In the genomic region with DNA sequence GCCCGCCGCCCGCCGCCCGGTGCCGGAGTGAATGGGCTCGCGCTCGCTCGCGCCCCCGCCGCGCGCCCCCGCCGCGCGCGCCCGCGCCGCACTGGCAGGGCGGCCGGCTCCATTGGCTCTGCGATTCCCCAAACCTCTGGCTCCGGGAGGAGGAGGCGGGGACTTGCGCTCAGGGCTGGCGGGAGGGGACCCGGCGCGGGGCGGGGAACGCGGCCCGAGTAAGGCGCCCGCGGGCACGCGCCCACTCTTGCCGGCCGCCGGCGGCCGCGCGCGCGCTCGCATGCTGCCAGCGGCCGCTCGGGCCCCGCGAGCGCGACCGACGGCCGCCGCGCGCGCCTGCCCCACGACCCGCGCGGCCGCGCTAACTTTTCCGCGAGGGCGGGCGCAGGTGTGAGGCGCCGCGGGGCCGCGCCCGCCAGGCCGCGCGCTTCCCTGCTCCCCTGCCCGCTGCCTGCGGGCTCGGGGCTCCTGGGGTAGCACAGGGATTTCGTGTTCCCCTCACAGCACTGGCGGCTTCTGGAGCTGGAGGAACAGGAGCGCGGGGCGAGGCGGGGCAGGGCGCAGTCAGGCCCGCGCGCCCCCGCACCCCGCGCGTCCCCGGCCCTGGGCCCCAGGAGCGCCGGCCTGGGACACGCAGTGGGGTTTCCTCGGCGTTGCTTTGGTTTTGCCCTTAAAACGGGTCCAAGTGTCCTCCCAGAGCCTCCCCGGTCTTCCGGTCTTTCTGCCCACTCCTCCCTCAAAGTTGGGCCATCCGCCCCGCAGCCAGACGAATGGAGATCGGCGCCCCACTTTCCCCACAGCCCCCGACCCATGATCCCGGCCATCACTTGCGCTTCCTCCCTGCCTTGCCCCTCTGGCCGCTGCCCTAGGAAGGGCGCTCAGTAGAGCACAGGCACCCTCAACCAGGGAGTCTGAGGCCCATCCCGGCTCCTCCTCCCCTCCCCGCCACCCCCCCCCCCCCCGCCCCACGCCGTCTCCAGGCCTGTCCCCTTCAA, we compare ENCODE assay signal across 8 cellular contexts.
A peak's percentile ranks its signal among the peaks of the same experiment; 100 is the strongest.
DNase-seq lines count a peak whose midpoint lies in the region; ATAC-seq and TF ChIP-seq lines count a peak whose summit lies in the region.

No MANE protein-coding gene starts in this region.

- no peaks in the 10 kb centered on the region for H3K27me3 ChIP-seq in upper lobe of left lung

- H3K27ac Mint-ChIP-seq in T-helper 2 cell treated with Interferon-gamma antibody and Interleukin-4, amounts not matched to agents 5 μg/mL and 100 μg/mL, for 36 hours = peak overlapping the region; percentile 82
- peak overlapping the region; percentile 67 for H3K27ac Mint-ChIP-seq in progenitor cell of endocrine pancreas

- H3K4me1 Mint-ChIP-seq in T-helper 2 cell treated with Interferon-gamma antibody and Interleukin-4, amounts not matched to agents 5 μg/mL and 100 μg/mL, for 36 hours (ENCODE audit: low read depth) = peaks cover 12% of the 10 kb centered on the region
- H3K4me1 Mint-ChIP-seq in progenitor cell of endocrine pancreas (ENCODE audit: low read depth) = peaks cover 33% of the 10 kb centered on the region

- H3K36me3 Mint-ChIP-seq in T-helper 2 cell treated with Interferon-gamma antibody and Interleukin-4, amounts not matched to agents 5 μg/mL and 100 μg/mL, for 36 hours (ENCODE audit: low read depth) = no peaks in the 10 kb centered on the region
- peaks cover 2% of the 10 kb centered on the region for H3K36me3 Mint-ChIP-seq in progenitor cell of endocrine pancreas (ENCODE audit: insufficient read depth)

- intact Hi-C loops in left ventricle myocardium superior (cut with micrococcal nuclease) = no loop called here

- no peak for TF ChIP-seq EP300 in upper lobe of left lung (IDR thresholded peaks at IDR 0.05)

- peak overlapping the region; percentile 78 for H3K4me3 Mint-ChIP-seq in T-helper 2 cell treated with Interferon-gamma antibody and Interleukin-4, amounts not matched to agents 5 μg/mL and 100 μg/mL, for 36 hours
- peak overlapping the region; percentile 78 for H3K4me3 Mint-ChIP-seq in progenitor cell of endocrine pancreas (ENCODE audit: low read depth)

- peaks cover 41 to 59% (median 49%) of the 10 kb centered on the region in 4 donors for H3K4me1 ChIP-seq in upper lobe of left lung

- H3K9me3 Mint-ChIP-seq in T-helper 2 cell treated with Interferon-gamma antibody and Interleukin-4, amounts not matched to agents 5 μg/mL and 100 μg/mL, for 36 hours = no peaks in the 10 kb centered on the region
- no peaks in the 10 kb centered on the region for H3K9me3 Mint-ChIP-seq in progenitor cell of endocrine pancreas (ENCODE audit: low read depth)

- TF ChIP-seq CTCF in HFF-Myc (IDR thresholded peaks at IDR 0.05; ENCODE audit: low read depth, low read length, missing control alignments) (no peak), progenitor cell of endocrine pancreas (IDR thresholded peaks at IDR 0.05; ENCODE audit: unreplicated experiment) (no peak), upper lobe of left lung (IDR thresholded peaks at IDR 0.05) (no peak)

- DNase-seq in DMS79 treated with DMSO at 0.1 percent for 48 hours (lab: John Stamatoyannopoulos, UW) = peak; percentile 63
- no peak for DNase-seq in HFF-Myc (ENCODE audit: extremely low read depth, low read depth)
- peak; percentile 34 for DNase-seq in NCI-H1417 treated with DMSO at 0.1 percent for 48 hours (lab: John Stamatoyannopoulos, UW)
- DNase-seq in T-helper 2 cell treated with Interferon-gamma antibody and Interleukin-4, amounts not matched to agents 5 μg/mL and 100 μg/mL, for 36 hours (ENCODE audit: low spot score) = peak; percentile 83
- DNase-seq in amygdala (lab: John Stamatoyannopoulos, UW) = peak in 51 of 56 donors; percentile 4 to 79 (median 46)
- DNase-seq in left ventricle myocardium superior = peak; percentile 95
- peak; percentile 77 for DNase-seq in progenitor cell of endocrine pancreas (ENCODE audit: low spot score, unreplicated experiment)
- peak; percentile 92 to 97 for DNase-seq in upper lobe of left lung

- no peaks in the 10 kb centered on the region for H3K9me3 ChIP-seq in upper lobe of left lung

- H3K27ac ChIP-seq in upper lobe of left lung = peak overlapping the region; percentile 86 to 96 (median 92)

- H3K27me3 Mint-ChIP-seq in T-helper 2 cell treated with Interferon-gamma antibody and Interleukin-4, amounts not matched to agents 5 μg/mL and 100 μg/mL, for 36 hours (ENCODE audit: low read depth) = peaks cover 10% of the 10 kb centered on the region
- H3K27me3 Mint-ChIP-seq in progenitor cell of endocrine pancreas = peaks cover 25% of the 10 kb centered on the region

- H3K36me3 ChIP-seq in upper lobe of left lung = peaks cover 0 to 3% (median under 1%) of the 10 kb centered on the region in 4 donors

- WGBS in upper lobe of left lung, 2 donors = 14 to 39% methylated on average over 13 to 25 of the region's 126 CpGs

- TF ChIP-seq POLR2A in upper lobe of left lung (IDR thresholded peaks at IDR 0.05) = peak in 2 of 4 donors; percentile 15 to 37

- 0 out of 2 replicates have a peak overlapping the region, but pooled peaks have one; percentile 9 for H3K4me3 ChIP-seq in HFF-Myc (replicated peaks; ENCODE audit: low read depth, low read length)
- peak overlapping the region; percentile 15 to 89 (median 74) for H3K4me3 ChIP-seq in upper lobe of left lung

- peak; percentile 76 for ATAC-seq in left ventricle myocardium superior
- peak; percentile 75 to 90 for ATAC-seq in upper lobe of left lung (ENCODE audit: low FRiP score in 2 of 2)
